In genomic region chr1:232905324-232906034, GRCh38 we compare ENCODE assay signal across 15 cellular contexts. TPM values are rescaled to one million over a fixed set of nuclear protein-coding genes. Genes with fewer than 3 reads are reported as not detected.
DNase-seq lines count a peak whose midpoint lies in the region; ATAC-seq and TF ChIP-seq lines count a peak whose summit lies in the region.
"Had no signal": no experiment of that assay in that cellular context is flagged by ENCODE, and none has a peak within 500 bp of the region (broad histone marks: within the 10 kb centered on the region; RNA-seq: fewer than 3 reads in every experiment).

No MANE protein-coding gene starts in this region.

- H3K4me1 ChIP-seq in left ventricle myocardium inferior (peaks cover 27% of the 10 kb centered on the region), fibroblast of lung (ENCODE audit: control insufficient read depth, extremely low read depth, insufficient read depth, low read length) (no peaks in the 10 kb centered on the region)
- H3K4me1 ChIP-seq: BE2C, parathyroid adenoma, testis had no signal

- intact Hi-C loops in left ventricle myocardium inferior (cut with micrococcal nuclease) (no loop called here), left cardiac atrium (cut with DNase I) (no loop called here)

- H4K20me1 ChIP-seq in fibroblast of lung (ENCODE audit: control insufficient read depth, extremely low read depth, insufficient read depth, low read length) = no peaks in the 10 kb centered on the region

- no peak overlapping the region for H3K4me2 ChIP-seq in fibroblast of lung (ENCODE audit: extremely low read depth, insufficient read depth, low read length)

- DNase-seq in left ventricle myocardium inferior (no peak), left cardiac atrium (no peak), RKO (ENCODE audit: low spot score) (peak; percentile 35), fibroblast of lung (ENCODE audit: low read depth in 2 of 2) (peak; percentile 26 to 39), MG63 (no peak), NCI-H345 (lab: John Stamatoyannopoulos, UW) (no peak)
- DNase-seq: BE2C, foreskin melanocyte, immature natural killer cell, NCI-H1105 treated with DMSO at 0.1 percent for 48 hours, T-cell, testis had no signal

- no peak overlapping the region for H3K4me3 ChIP-seq in left ventricle myocardium inferior
- H3K4me3 ChIP-seq in fibroblast of lung (replicated peaks in 1 of 4; ENCODE audit: control extremely low read depth in 1 of 4, insufficient read depth in 1 of 4, low read depth in 3 of 4, low read length in 4 of 4) = no peak overlapping the region
- H3K4me3 ChIP-seq in MG63 = no peak overlapping the region
- H3K4me3 ChIP-seq: testis had no signal

- ATAC-seq in left cardiac atrium = no peak
- ATAC-seq in GM21423 (IDR thresholded peaks at IDR 0.05; ENCODE audit: unreplicated experiment) = no peak
- no peak for ATAC-seq in GM18511 (IDR thresholded peaks at IDR 0.05; ENCODE audit: unreplicated experiment)
- ATAC-seq: T-cell had no signal

- H3K27me3 ChIP-seq in left ventricle myocardium inferior (ENCODE audit: low read depth) = no peaks in the 10 kb centered on the region
- no peaks in the 10 kb centered on the region for H3K27me3 ChIP-seq in fibroblast of lung (ENCODE audit: control insufficient read depth, insufficient read depth, low read length)
- no peaks in the 10 kb centered on the region for H3K27me3 ChIP-seq in MG63
- H3K27me3 ChIP-seq: BE2C, testis had no signal

- H3K9me3 ChIP-seq in left ventricle myocardium inferior (replicated peaks) = no peaks in the 10 kb centered on the region
- H3K9me3 ChIP-seq in fibroblast of lung (ENCODE audit: control insufficient read depth, insufficient read depth, low read depth, low read length) = no peaks in the 10 kb centered on the region
- H3K9me3 ChIP-seq in MG63 = no peaks in the 10 kb centered on the region
- H3K9me3 ChIP-seq: BE2C, testis had no signal

- H3K79me2 ChIP-seq in fibroblast of lung (ENCODE audit: control insufficient read depth, insufficient read depth, low read length) = no peaks in the 10 kb centered on the region
- H3K79me2 ChIP-seq: parathyroid adenoma had no signal

- H3K36me3 ChIP-seq in left ventricle myocardium inferior = no peaks in the 10 kb centered on the region
- H3K36me3 ChIP-seq in fibroblast of lung (ENCODE audit: control insufficient read depth, insufficient read depth, low read length) = no peaks in the 10 kb centered on the region
- no peaks in the 10 kb centered on the region for H3K36me3 ChIP-seq in MG63
- H3K36me3 ChIP-seq: BE2C had no signal

- H3K9ac ChIP-seq in fibroblast of lung (ENCODE audit: insufficient read depth, low read length) = no peak overlapping the region
- H3K9ac ChIP-seq: parathyroid adenoma had no signal

- H3K27ac ChIP-seq in left ventricle myocardium inferior (replicated peaks) (peak overlapping the region; percentile 6), fibroblast of lung (ENCODE audit: insufficient read depth, low read length) (no peak overlapping the region)
- H3K27ac ChIP-seq: parathyroid adenoma, testis had no signal

- TF ChIP-seq CTCF in left ventricle myocardium inferior (IDR thresholded peaks at IDR 0.05; ENCODE audit: borderline replicate concordance) = no peak
- no peak for TF ChIP-seq CTCF in fibroblast of lung (conservative IDR thresholded peaks at IDR 0.05 in 1 of 2, IDR thresholded peaks at IDR 0.05 in 1 of 2; ENCODE audit: low read depth in 1 of 2, low read length in 2 of 2)

- no peak overlapping the region for H2AFZ ChIP-seq in fibroblast of lung (ENCODE audit: low read length)
- H2AFZ ChIP-seq: parathyroid adenoma had no signal

RNA-seq across cellular contexts. Expression of gene NTPCR, which starts 44.9 kb away (rescaled TPM):
- 47.6 TPM for total RNA-seq in left ventricle myocardium inferior
- total RNA-seq in left cardiac atrium = 10 to 100 TPM; 46.4 to 58.4 TPM
- total RNA-seq in fibroblast of lung = 20.8 and 23.0 TPM in 2 replicates
- 27.9 and 37.2 TPM in 2 replicates for polyA plus RNA-seq in fibroblast of lung
- 38.4 and 50.1 TPM in 2 replicates for polyA plus RNA-seq in fibroblast of lung (2012)
- polyA minus RNA-seq in fibroblast of lung (ENCODE audit: low replicate concordance) = 4.9 and 6.7 TPM in 2 replicates
- total RNA-seq in MG63 (2014; rRNA removed; shearing (Covaris generic); ENCODE audit: low replicate concordance) = 34.5 and 47.6 TPM in 2 replicates

Comparison
In these comparisons a context has a peak if more than half of its experiments do, and no peak if none do; other contexts are left out.
1. DNase-seq: peak in RKO (single experiment) and fibroblast of lung (2 of 2); none in left ventricle myocardium inferior (single experiment), left cardiac atrium (single experiment), MG63 (single experiment) and NCI-H345 (single experiment).